Comparison of ENCODE assay signal across 8 cellular contexts in the genomic region with DNA sequence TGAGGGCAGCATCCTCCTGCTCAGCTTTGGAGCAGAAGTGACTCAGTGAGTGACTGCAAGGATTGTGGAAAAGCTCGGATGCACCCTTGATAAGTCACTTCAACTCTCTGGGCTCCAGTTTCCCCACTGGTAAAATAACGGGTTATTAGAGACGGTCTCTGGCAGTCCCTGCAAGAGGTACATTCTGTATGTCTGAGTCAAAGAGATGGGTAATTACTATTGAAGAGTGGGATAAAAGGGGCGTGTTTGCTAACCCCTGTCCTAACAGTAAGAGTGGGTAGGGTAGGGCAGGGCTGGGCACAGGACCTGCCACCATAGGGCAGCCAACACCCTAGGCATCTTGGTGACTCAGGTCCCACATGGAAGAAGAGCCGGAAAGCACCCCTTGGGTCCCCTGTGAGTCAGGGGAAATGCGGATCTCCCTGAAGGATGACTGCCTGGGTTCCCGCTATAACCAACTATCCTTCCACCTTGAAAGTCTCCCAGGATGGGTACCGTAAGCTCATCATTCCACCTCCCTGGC. TPM values are rescaled to one million over a fixed set of nuclear protein-coding genes. Genes with fewer than 3 reads are reported as not detected.
DNase-seq lines count a peak whose midpoint lies in the region; ATAC-seq and TF ChIP-seq lines count a peak whose summit lies in the region.

No MANE protein-coding gene starts in this region.

- H3K27me3 ChIP-seq in adrenal gland (no peaks in the 10 kb centered on the region), layer of hippocampus (ENCODE audit: control insufficient read depth, insufficient read depth, low read length) (no peaks in the 10 kb centered on the region), tibial nerve (no peaks in the 10 kb centered on the region)

- H3K36me3 Mint-ChIP-seq in activated T-cell treated with anti-CD3 and anti-CD28 coated beads, Interleukin-2, amount 50 U/mL, for 24 hours (ENCODE audit: low read depth) = peaks cover 52% of the 10 kb centered on the region

- TF ChIP-seq EP300 in tibial nerve (IDR thresholded peaks at IDR 0.05) = no peak

- peak overlapping the region; percentile 61 for H3K4me3 Mint-ChIP-seq in activated T-cell treated with anti-CD3 and anti-CD28 coated beads, Interleukin-2, amount 50 U/mL, for 24 hours

- H3K4me1 Mint-ChIP-seq in activated T-cell treated with anti-CD3 and anti-CD28 coated beads, Interleukin-2, amount 50 U/mL, for 24 hours (ENCODE audit: low read depth) = peaks cover 92% of the 10 kb centered on the region

- DNase-seq in activated T-cell treated with anti-CD3 and anti-CD28 coated beads, Interleukin-2, amount 50 U/mL, for 24 hours = no peak
- DNase-seq in activated T-cell treated with anti-CD3 and anti-CD28 coated beads, Interleukin-2, amount 50 U/mL, for 1 hour = no peak
- no peak for DNase-seq in adrenal gland
- DNase-seq in tibial nerve (ENCODE audit: low spot score in 2 of 2) = no peak
- DNase-seq in NCI-H187 (lab: John Stamatoyannopoulos, UW) = no peak
- DNase-seq in D341Med (ENCODE audit: low spot score) = no peak

- H3K36me3 ChIP-seq in adrenal gland (replicated peaks in 1 of 2) (peaks cover 0 to 5% of the 10 kb centered on the region in 2 donors), tibial nerve (peaks cover 0 to 11% (median 0%) of the 10 kb centered on the region in 3 donors)

- peak overlapping the region; percentile 97 for H3K27ac Mint-ChIP-seq in activated T-cell treated with anti-CD3 and anti-CD28 coated beads, Interleukin-2, amount 50 U/mL, for 24 hours

- intact Hi-C loops in adrenal gland (cut with DNase I) = no loop called here

- H3K27ac ChIP-seq in adrenal gland (peak overlapping the region; percentile 78 to 96 (median 86)), layer of hippocampus (ENCODE audit: low read depth, low read length) (peak overlapping the region; percentile 91), tibial nerve (peak overlapping the region; percentile 75 to 98 (median 97))

- TF ChIP-seq CTCF in adrenal gland (IDR thresholded peaks at IDR 0.05) (no peak), tibial nerve (IDR thresholded peaks at IDR 0.05) (no peak)

- no peak overlapping the region for H3K4me3 ChIP-seq in adrenal gland
- peak overlapping the region in 3 of 4 donors; percentile 0 to 32 (median 10) for H3K4me3 ChIP-seq in tibial nerve

- no peak for ATAC-seq in GM21423 (IDR thresholded peaks at IDR 0.05; ENCODE audit: unreplicated experiment)

- H3K4me1 ChIP-seq in adrenal gland (replicated peaks in 1 of 2) = peaks cover 41 to 71% of the 10 kb centered on the region in 2 donors
- H3K4me1 ChIP-seq in tibial nerve = peaks cover 12 to 97% (median 77%) of the 10 kb centered on the region in 4 donors

- no peaks in the 10 kb centered on the region for H3K9me3 Mint-ChIP-seq in activated T-cell treated with anti-CD3 and anti-CD28 coated beads, Interleukin-2, amount 50 U/mL, for 24 hours

- no peaks in the 10 kb centered on the region for H3K9me3 ChIP-seq in adrenal gland (replicated peaks in 1 of 3)
- H3K9me3 ChIP-seq in tibial nerve = no peaks in the 10 kb centered on the region

- no peaks in the 10 kb centered on the region for H3K27me3 Mint-ChIP-seq in activated T-cell treated with anti-CD3 and anti-CD28 coated beads, Interleukin-2, amount 50 U/mL, for 24 hours

- 40 to 64% (median 52%) methylated on average over 7 to 8 of the region's 8 CpGs for WGBS in adrenal gland, 4 donors
- 51 to 60% methylated on average over 8 of the region's 8 CpGs for WGBS in tibial nerve, 2 donors

- TF ChIP-seq POLR2A in adrenal gland (IDR thresholded peaks at IDR 0.05) = no peak
- TF ChIP-seq POLR2A in tibial nerve (IDR thresholded peaks at IDR 0.05) = no peak

RNA-seq across cellular contexts. Expression of a gene that starts 7.3 kb away (rescaled TPM):
- total RNA-seq in adrenal gland = 100 to 1,000 TPM; 121 to 307 (median 204) TPM
- polyA plus RNA-seq in adrenal gland = 10 to 100 TPM; 32.0 to 35.4 (median 32.7) TPM
- total RNA-seq in tibial nerve = 1,000 to 10,000 TPM; 1,417 to 3,061 (median 2,562) TPM

RNA-seq across cellular contexts. Expression of a gene that starts 19.8 kb away (rescaled TPM):
- total RNA-seq in adrenal gland (1,000 to 10,000 TPM in 6 of 8 donors, 100 to 1,000 TPM in 2; 943 to 1,585 (median 1,183) TPM), tibial nerve (1,000 to 10,000 TPM; 1,003 to 1,250 (median 1,110) TPM)
- 1,000 to 10,000 TPM in 1 of 3 donors, 100 to 1,000 TPM in 2; 646 to 1,257 (median 934) TPM for polyA plus RNA-seq in adrenal gland

RNA-seq across cellular contexts. Expression of a gene that starts 37.4 kb away (rescaled TPM):
- 10 to 100 TPM in 7 of 8 donors, 1 to 10 TPM in 1; 7.0 to 32.4 (median 15.5) TPM for total RNA-seq in adrenal gland
- polyA plus RNA-seq in adrenal gland = 10 to 100 TPM in 2 of 3 donors, 1 to 10 TPM in 1; 9.4 to 67.6 (median 34.0) TPM
- 10 to 100 TPM in 3 of 4 donors, 1 to 10 TPM in 1; 8.3 to 18.8 (median 14.2) TPM for total RNA-seq in tibial nerve

RNA-seq across cellular contexts. Expression of a gene that starts 47.8 kb away (rescaled TPM):
- total RNA-seq in adrenal gland = 10 to 100 TPM; 66.9 to 97.3 (median 74.3) TPM
- polyA plus RNA-seq in adrenal gland = 10 to 100 TPM; 66.5 to 82.4 (median 73.5) TPM
- 10 to 100 TPM; 79.5 to 95.3 (median 88.8) TPM for total RNA-seq in tibial nerve

RNA-seq across cellular contexts. Expression of a gene that starts 58.7 kb away (rescaled TPM):
- total RNA-seq in adrenal gland = 10 to 100 TPM; 14.2 to 97.9 (median 36.3) TPM
- 100 to 1,000 TPM in 2 of 3 donors, 1 to 10 TPM in 1; 9.7 to 198 (median 139) TPM for polyA plus RNA-seq in adrenal gland
- total RNA-seq in tibial nerve = 100 to 1,000 TPM in 2 of 4 donors, 10 to 100 TPM in 2; 64.9 to 138 (median 93.9) TPM

Comparison
In these comparisons a context has a peak if more than half of its experiments do, and no peak if none do; other contexts are left out.
1. H3K4me3 ChIP-seq: peak in tibial nerve (3 of 4); none in adrenal gland (0 of 4).
2. RNA of a gene that starts 7.3 kb away (total RNA-seq): 1,417 to 3,061 TPM in tibial nerve; 121 to 307 TPM in adrenal gland; every median in the first group is over 4 times any median in the second.
3. Peak in every context shown above with its lines, with median percentiles within 50 percentile points of each other: H3K27ac ChIP-seq.